1 cellular context compared by ENCODE assay signal in the genomic region with DNA sequence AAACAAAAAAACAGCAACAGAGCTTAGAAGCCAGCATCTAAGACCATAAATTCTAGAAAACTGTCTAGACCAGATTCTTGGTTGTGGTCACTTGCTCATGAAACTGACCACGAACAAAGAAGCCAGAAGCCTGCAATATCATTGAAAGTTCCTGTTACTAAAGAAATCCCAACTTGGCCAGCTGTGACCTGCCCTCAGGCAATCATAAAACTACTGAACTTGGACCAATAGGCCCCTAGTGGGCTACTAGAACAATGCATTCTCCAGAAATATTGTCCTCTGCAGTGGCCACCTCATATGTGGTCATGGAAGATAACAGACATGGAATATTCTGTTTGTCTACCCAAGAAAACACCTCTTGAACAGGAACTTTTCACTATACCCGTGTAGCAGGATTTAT.
TF ChIP-seq lines count a peak whose summit lies in the region.

No MANE protein-coding gene starts in this region.

TF ChIP-seq in GM23338, 12 proteins besides CTCF, POLR2A, EP300 and RAD21 (continued from another document):
- TF ChIP-seq STAT1 (IDR thresholded peaks at IDR 0.05; ENCODE audit: unreplicated experiment) (no peak), ZNF114 (CRISPR knock-in tag; IDR thresholded peaks at IDR 0.05) (no peak), EZH2 (IDR thresholded peaks at IDR 0.05; ENCODE audit: low read depth, unreplicated experiment) (no peak), ZNF331 (CRISPR knock-in tag; IDR thresholded peaks at IDR 0.05; ENCODE audit: low read depth) (no peak), EZH2phosphoT487 (IDR thresholded peaks at IDR 0.05; ENCODE audit: unreplicated experiment) (no peak), NANOG (IDR thresholded peaks at IDR 0.05; ENCODE audit: borderline replicate concordance) (no peak), ETS1 (IDR thresholded peaks at IDR 0.05) (no peak), JUNB (IDR thresholded peaks at IDR 0.05; ENCODE audit: unreplicated experiment) (no peak)
- TF ChIP-seq, protein P1, sequence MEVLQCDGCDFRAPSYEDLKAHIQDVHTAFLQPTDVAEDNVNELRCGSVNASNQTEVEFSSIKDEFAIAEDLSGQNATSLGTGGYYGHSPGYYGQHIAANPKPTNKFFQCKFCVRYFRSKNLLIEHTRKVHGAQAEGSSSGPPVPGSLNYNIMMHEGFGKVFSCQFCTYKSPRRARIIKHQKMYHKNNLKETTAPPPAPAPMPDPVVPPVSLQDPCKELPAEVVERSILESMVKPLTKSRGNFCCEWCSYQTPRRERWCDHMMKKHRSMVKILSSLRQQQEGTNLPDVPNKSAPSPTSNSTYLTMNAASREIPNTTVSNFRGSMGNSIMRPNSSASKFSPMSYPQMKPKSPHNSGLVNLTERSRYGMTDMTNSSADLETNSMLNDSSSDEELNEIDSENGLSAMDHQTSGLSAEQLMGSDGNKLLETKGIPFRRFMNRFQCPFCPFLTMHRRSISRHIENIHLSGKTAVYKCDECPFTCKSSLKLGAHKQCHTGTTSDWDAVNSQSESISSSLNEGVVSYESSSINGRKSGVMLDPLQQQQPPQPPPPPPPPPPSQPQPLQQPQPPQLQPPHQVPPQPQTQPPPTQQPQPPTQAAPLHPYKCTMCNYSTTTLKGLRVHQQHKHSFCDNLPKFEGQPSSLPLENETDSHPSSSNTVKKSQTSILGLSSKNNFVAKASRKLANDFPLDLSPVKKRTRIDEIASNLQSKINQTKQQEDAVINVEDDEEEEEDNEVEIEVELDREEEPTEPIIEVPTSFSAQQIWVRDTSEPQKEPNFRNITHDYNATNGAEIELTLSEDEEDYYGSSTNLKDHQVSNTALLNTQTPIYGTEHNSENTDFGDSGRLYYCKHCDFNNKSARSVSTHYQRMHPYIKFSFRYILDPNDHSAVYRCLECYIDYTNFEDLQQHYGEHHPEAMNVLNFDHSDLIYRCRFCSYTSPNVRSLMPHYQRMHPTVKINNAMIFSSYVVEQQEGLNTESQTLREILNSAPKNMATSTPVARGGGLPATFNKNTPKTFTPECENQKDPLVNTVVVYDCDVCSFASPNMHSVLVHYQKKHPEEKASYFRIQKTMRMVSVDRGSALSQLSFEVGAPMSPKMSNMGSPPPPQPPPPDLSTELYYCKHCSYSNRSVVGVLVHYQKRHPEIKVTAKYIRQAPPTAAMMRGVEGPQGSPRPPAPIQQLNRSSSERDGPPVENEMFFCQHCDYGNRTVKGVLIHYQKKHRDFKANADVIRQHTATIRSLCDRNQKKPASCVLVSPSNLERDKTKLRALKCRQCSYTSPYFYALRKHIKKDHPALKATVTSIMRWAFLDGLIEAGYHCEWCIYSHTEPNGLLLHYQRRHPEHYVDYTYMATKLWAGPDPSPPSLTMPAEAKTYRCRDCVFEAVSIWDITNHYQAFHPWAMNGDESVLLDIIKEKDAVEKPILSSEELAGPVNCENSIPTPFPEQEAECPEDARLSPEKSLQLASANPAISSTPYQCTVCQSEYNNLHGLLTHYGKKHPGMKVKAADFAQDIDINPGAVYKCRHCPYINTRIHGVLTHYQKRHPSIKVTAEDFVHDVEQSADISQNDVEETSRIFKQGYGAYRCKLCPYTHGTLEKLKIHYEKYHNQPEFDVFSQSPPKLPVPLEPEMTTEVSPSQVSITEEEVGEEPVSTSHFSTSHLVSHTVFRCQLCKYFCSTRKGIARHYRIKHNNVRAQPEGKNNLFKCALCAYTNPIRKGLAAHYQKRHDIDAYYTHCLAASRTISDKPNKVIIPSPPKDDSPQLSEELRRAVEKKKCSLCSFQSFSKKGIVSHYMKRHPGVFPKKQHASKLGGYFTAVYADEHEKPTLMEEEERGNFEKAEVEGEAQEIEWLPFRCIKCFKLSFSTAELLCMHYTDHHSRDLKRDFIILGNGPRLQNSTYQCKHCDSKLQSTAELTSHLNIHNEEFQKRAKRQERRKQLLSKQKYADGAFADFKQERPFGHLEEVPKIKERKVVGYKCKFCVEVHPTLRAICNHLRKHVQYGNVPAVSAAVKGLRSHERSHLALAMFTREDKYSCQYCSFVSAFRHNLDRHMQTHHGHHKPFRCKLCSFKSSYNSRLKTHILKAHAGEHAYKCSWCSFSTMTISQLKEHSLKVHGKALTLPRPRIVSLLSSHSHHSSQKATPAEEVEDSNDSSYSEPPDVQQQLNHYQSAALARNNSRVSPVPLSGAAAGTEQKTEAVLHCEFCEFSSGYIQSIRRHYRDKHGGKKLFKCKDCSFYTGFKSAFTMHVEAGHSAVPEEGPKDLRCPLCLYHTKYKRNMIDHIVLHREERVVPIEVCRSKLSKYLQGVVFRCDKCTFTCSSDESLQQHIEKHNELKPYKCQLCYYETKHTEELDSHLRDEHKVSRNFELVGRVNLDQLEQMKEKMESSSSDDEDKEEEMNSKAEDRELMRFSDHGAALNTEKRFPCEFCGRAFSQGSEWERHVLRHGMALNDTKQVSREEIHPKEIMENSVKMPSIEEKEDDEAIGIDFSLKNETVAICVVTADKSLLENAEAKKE (CRISPR knock-in tag; IDR thresholded peaks at IDR 0.05), result no peak
TF ChIP-seq in GM23338: peak in this region for 0.
